32 cellular contexts compared by ENCODE assay signal in genomic region chr2:53435610-53436009, GRCh38.
"Had no signal": no experiment of that assay in that cellular context is flagged by ENCODE, and none has a peak within 500 bp of the region (broad histone marks: within the 10 kb centered on the region; RNA-seq: fewer than 3 reads in every experiment).

No MANE protein-coding gene starts in this region.

- H3K36me3 Mint-ChIP-seq: activated naive CD4-positive, alpha-beta T cell treated with anti-CD3 and anti-CD28 coated beads, Interleukin-2, amount 50 U/mL, for 24 hours; activated naive CD8-positive, alpha-beta T cell treated with anti-CD3 and anti-CD28 coated beads for 36 hours; brain had no signal

- H3K27me3 ChIP-seq: adrenal gland, ascending aorta, breast epithelium, cardiac muscle cell, colonic mucosa, heart left ventricle had no signal

- H3K27ac ChIP-seq: adrenal gland, ascending aorta, breast epithelium, cardiac muscle cell, colonic mucosa, epithelial cell of prostate, heart left ventricle, VCaP had no signal

- H3K27me3 Mint-ChIP-seq: activated B cell treated with CpG ODN at 0.5 μM for 24 hours; activated naive CD8-positive, alpha-beta T cell treated with anti-CD3 and anti-CD28 coated beads for 36 hours; activated naive CD8-positive, alpha-beta T cell treated with anti-CD3 and anti-CD28 coated beads, Interleukin-2, amount 50 U/mL, for 24 hours; activated T-helper 17 cell treated with anti-CD3 and anti-CD28 coated beads, Interleukin-2, amount 50 U/mL, for 72 hours; brain had no signal

- H3K36me3 ChIP-seq: adrenal gland, ascending aorta, breast epithelium, cardiac muscle cell, colonic mucosa, heart left ventricle had no signal

- H3K4me1 ChIP-seq: adrenal gland, ascending aorta, breast epithelium, colonic mucosa had no signal

- H3K9me3 Mint-ChIP-seq: activated B cell treated with CpG ODN at 0.5 μM for 24 hours; activated CD8-positive, alpha-beta T cell treated with anti-CD3 and anti-CD28 coated beads for 36 hours; activated naive CD4-positive, alpha-beta T cell treated with anti-CD3 and anti-CD28 coated beads for 36 hours; activated naive CD4-positive, alpha-beta T cell treated with anti-CD3 and anti-CD28 coated beads, Interleukin-2, amount 50 U/mL, for 24 hours; activated naive CD8-positive, alpha-beta T cell treated with anti-CD3 and anti-CD28 coated beads for 36 hours; activated naive CD8-positive, alpha-beta T cell treated with anti-CD3 and anti-CD28 coated beads, Interleukin-2, amount 50 U/mL, for 24 hours; activated T-cell treated with anti-CD3 and anti-CD28 coated beads, Interleukin-2, amount 50 U/mL, for 4 hours; activated T-helper 17 cell treated with anti-CD3 and anti-CD28 coated beads, Interleukin-2, amount 50 U/mL, for 72 hours; brain had no signal

- ATAC-seq: activated CD4-positive, CD25-positive, alpha-beta regulatory T cell treated with anti-CD3 and anti-CD28 coated beads, Interleukin-2, amount 50 U/mL, for 24 hours; activated CD8-positive, alpha-beta T cell treated with anti-CD3 and anti-CD28 coated beads for 36 hours; activated naive CD8-positive, alpha-beta T cell treated with anti-CD3 and anti-CD28 coated beads, Interleukin-2, amount 50 U/mL, for 24 hours; activated T-cell treated with anti-CD3 and anti-CD28 coated beads, Interleukin-2, amount 50 U/mL, for 4 hours; activated T-helper 17 cell treated with anti-CD3 and anti-CD28 coated beads, Interleukin-2, amount 50 U/mL, for 72 hours; esophagus mucosa; heart left ventricle had no signal

- H3K27ac Mint-ChIP-seq: activated B cell treated with CpG ODN at 0.5 μM for 24 hours; activated CD8-positive, alpha-beta T cell treated with anti-CD3 and anti-CD28 coated beads for 36 hours; activated naive CD4-positive, alpha-beta T cell treated with anti-CD3 and anti-CD28 coated beads for 36 hours; activated naive CD4-positive, alpha-beta T cell treated with anti-CD3 and anti-CD28 coated beads, Interleukin-2, amount 50 U/mL, for 24 hours; activated naive CD8-positive, alpha-beta T cell treated with anti-CD3 and anti-CD28 coated beads for 36 hours; activated naive CD8-positive, alpha-beta T cell treated with anti-CD3 and anti-CD28 coated beads, Interleukin-2, amount 50 U/mL, for 24 hours; activated T-helper 17 cell treated with anti-CD3 and anti-CD28 coated beads, Interleukin-2, amount 50 U/mL, for 72 hours had no signal

- H3K4me1 Mint-ChIP-seq: activated B cell treated with CpG ODN at 0.5 μM for 24 hours; activated naive CD4-positive, alpha-beta T cell treated with anti-CD3 and anti-CD28 coated beads, Interleukin-2, amount 50 U/mL, for 24 hours; activated naive CD8-positive, alpha-beta T cell treated with anti-CD3 and anti-CD28 coated beads for 36 hours; activated naive CD8-positive, alpha-beta T cell treated with anti-CD3 and anti-CD28 coated beads, Interleukin-2, amount 50 U/mL, for 24 hours; activated T-helper 17 cell treated with anti-CD3 and anti-CD28 coated beads, Interleukin-2, amount 50 U/mL, for 72 hours had no signal

- H3K9me3 ChIP-seq: adrenal gland, ascending aorta, breast epithelium, colonic mucosa, heart left ventricle had no signal

- H3K4me3 ChIP-seq: adrenal gland, ascending aorta, breast epithelium, cardiac muscle cell, colonic mucosa, heart left ventricle had no signal

- DNase-seq: activated B cell treated with CpG ODN at 0.5 μM for 24 hours; activated CD4-positive, alpha-beta T cell treated with anti-CD3 and anti-CD28 coated beads for 48 hours; activated CD4-positive, alpha-beta T cell treated with anti-CD3 and anti-CD28 coated beads, Interleukin-2, amount 50 U/mL, for 1 hour; activated CD4-positive, alpha-beta T cell treated with anti-CD3 and anti-CD28 coated beads, Interleukin-2, amount 50 U/mL, for 48 hours; activated CD8-positive, alpha-beta memory T cell treated with anti-CD3 and anti-CD28 coated beads for 24 hours; activated CD8-positive, alpha-beta T cell treated with anti-CD3 and anti-CD28 coated beads for 36 hours; activated effector memory CD4-positive, alpha-beta T cell treated with Interleukin-2 at 50 U/mL for 16 hours; activated gamma-delta T cell treated with Interleukin-2 at 50 U/mL for 16 hours; activated naive CD4-positive, alpha-beta T cell treated with anti-CD3 and anti-CD28 coated beads for 36 hours; activated naive CD8-positive, alpha-beta T cell treated with anti-CD3 and anti-CD28 coated beads for 36 hours; activated naive CD8-positive, alpha-beta T cell treated with anti-CD3 and anti-CD28 coated beads, Interleukin-2, amount 50 U/mL, for 24 hours; activated T-cell treated with anti-CD3 and anti-CD28 coated beads, Interleukin-2, amount 50 U/mL, for 4 hours; adrenal gland; amygdala; central memory CD4-positive, alpha-beta T cell; cerebellar nuclear complex; colonic mucosa; effector CD8-positive, alpha-beta T cell; foreskin fibroblast; glutamatergic neuron; heart left ventricle; T-helper 2 cell had no signal

- H3K4me3 Mint-ChIP-seq: activated B cell treated with CpG ODN at 0.5 μM for 24 hours; activated CD8-positive, alpha-beta T cell treated with anti-CD3 and anti-CD28 coated beads for 36 hours; activated naive CD4-positive, alpha-beta T cell treated with anti-CD3 and anti-CD28 coated beads for 36 hours; activated naive CD4-positive, alpha-beta T cell treated with anti-CD3 and anti-CD28 coated beads, Interleukin-2, amount 50 U/mL, for 24 hours; activated naive CD8-positive, alpha-beta T cell treated with anti-CD3 and anti-CD28 coated beads for 36 hours; activated naive CD8-positive, alpha-beta T cell treated with anti-CD3 and anti-CD28 coated beads, Interleukin-2, amount 50 U/mL, for 24 hours; activated T-cell treated with anti-CD3 and anti-CD28 coated beads, Interleukin-2, amount 50 U/mL, for 4 hours; activated T-helper 17 cell treated with anti-CD3 and anti-CD28 coated beads, Interleukin-2, amount 50 U/mL, for 72 hours; brain had no signal
